In genomic region chr19:48874309-48875135, GRCh38 we compare ENCODE assay signal across 6 cellular contexts. TPM values are rescaled to one million over a fixed set of nuclear protein-coding genes. Genes with fewer than 3 reads are reported as not detected.
DNase-seq lines count a peak whose midpoint lies in the region; ATAC-seq and TF ChIP-seq lines count a peak whose summit lies in the region.

No MANE protein-coding gene starts in this region.

- H3K4me3 Mint-ChIP-seq in T-cell, result peak overlapping the region; percentile 98 to 100 (median 99)

- H3K4me3 ChIP-seq in HFF-Myc (replicated peaks; ENCODE audit: low read depth, low read length) (peak overlapping the region; percentile 98), tibial artery (peak overlapping the region; percentile 95 to 100)

- peak overlapping the region; percentile 99 to 100 for H3K27ac ChIP-seq in tibial artery

- peaks cover 42 to 57% (median 46%) of the 10 kb centered on the region in 3 donors for H3K36me3 ChIP-seq in tibial artery

- H3K27me3 Mint-ChIP-seq in T-cell, result no peaks in the 10 kb centered on the region

- intact Hi-C loops in tibial artery (cut with DNase I; ENCODE audit: low total_unique reads), result loop anchor here (5.0 to 10.0 kb wide), 2 partner anchors 90 to 243 kb away; partner anchors contain the start of genes C19orf73, FTL and PPFIA3

- H3K4me1 ChIP-seq in tibial artery, result peaks cover 0 to 56% (median 36%) of the 10 kb centered on the region in 4 donors

- H3K4me1 Mint-ChIP-seq in T-cell, result peaks cover 41 to 50% (median 48%) of the 10 kb centered on the region in 3 donors

- peak overlapping the region; percentile 99 to 100 for H3K27ac Mint-ChIP-seq in T-cell

- H3K27me3 ChIP-seq in tibial artery, result no peaks in the 10 kb centered on the region

- H3K9me3 Mint-ChIP-seq in T-cell, result no peaks in the 10 kb centered on the region

- H3K9me3 ChIP-seq in tibial artery, result no peaks in the 10 kb centered on the region

- DNase-seq in HFF-Myc (ENCODE audit: extremely low read depth, low read depth), result no peak
- peak in 3 of 34 experiments; percentile 27 to 52 (median 29) for DNase-seq in T-cell
- peak; percentile 80 for DNase-seq in glomerular visceral epithelial cell (ENCODE audit: extremely low spot score)
- peak in 1 of 2 donors; percentile 77 for DNase-seq in tibial artery
- DNase-seq in NCI-H187 (lab: John Stamatoyannopoulos, UW), result no peak

- peak in 2 of 4 experiments; percentile 3 to 8 for ATAC-seq in T-cell (replicated peaks in 1 of 4)
- no peak for ATAC-seq in HG02970 (IDR thresholded peaks at IDR 0.05; ENCODE audit: low FRiP score, unreplicated experiment)

- POLR2A ChIA-PET in T-cell (lab: Charles Lee), result interaction anchor here (0.5 to 1.1 kb wide), 6 partner anchors 101 to 1326 kb away, joined by 3 to 5 read pairs (median 3); no protein-coding TSS in a partner anchor

- peaks cover 41% of the 10 kb centered on the region for H3K36me3 Mint-ChIP-seq in T-cell

- no peak for TF ChIP-seq CTCF in HFF-Myc (IDR thresholded peaks at IDR 0.05; ENCODE audit: low read depth, low read length, missing control alignments)
- no peak for TF ChIP-seq CTCF in tibial artery (IDR thresholded peaks at IDR 0.05)

- CTCF ChIA-PET in T-cell (lab: Charles Lee), result no interaction called here

RNA-seq across cellular contexts. Expression of gene PPP1R15A, which starts 2.3 kb away (rescaled TPM):
- 100 to 1,000 TPM in 2 of 5 donors, 10 to 100 TPM in 3; 74.4 to 713 (median 93.6) TPM for total RNA-seq in T-cell

RNA-seq across cellular contexts. Expression of gene PLEKHA4, which starts 6.1 kb away (rescaled TPM):
- total RNA-seq in T-cell, result 10 to 100 TPM in 1 of 5 donors, 1 to 10 TPM in 4; 2.7 to 11.8 (median 5.2) TPM

RNA-seq across cellular contexts. Expression of gene TULP2, which starts 24.0 kb away (rescaled TPM):
- under 1 TPM in 1 of 5 donors, not detected in 4; 0.26 TPM for total RNA-seq in T-cell

RNA-seq across cellular contexts. Expression of gene NUCB1, which starts 25.6 kb away (rescaled TPM):
- 100 to 1,000 TPM; 122 to 177 (median 165) TPM for total RNA-seq in T-cell

RNA-seq across cellular contexts. Expression of gene HSD17B14, which starts 38.2 kb away (rescaled TPM):
- 1 to 10 TPM in 2 of 5 donors, under 1 TPM in 2, not detected in 1; 0.58 to 2.1 (median 1.1) TPM for total RNA-seq in T-cell
